In the genomic region with DNA sequence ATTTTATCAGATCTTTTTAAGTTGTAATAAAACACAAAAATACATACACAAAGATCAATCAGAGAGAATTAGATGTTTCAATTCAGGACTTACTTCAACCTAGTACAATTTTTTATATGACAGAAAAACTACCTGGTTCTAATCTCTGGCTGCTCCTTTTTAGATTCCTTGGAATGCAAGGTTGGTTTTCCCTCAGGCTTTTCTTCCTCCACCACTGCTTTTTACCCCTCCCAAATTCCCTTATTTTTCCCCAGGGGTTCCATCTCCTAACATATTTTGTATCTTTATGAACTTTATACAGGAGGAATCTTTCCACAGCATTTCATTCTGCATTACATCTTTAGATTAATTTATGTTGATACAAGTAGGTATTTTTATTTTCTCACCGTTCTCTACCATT, we compare ENCODE assay signal across 2 cellular contexts.
TF ChIP-seq lines count a peak whose summit lies in the region.

No MANE protein-coding gene starts in this region.

TF ChIP-seq in HEK293, 187 proteins besides CTCF, POLR2A, EP300 and RAD21 (continued from another document):
- TF ChIP-seq, protein P1, sequence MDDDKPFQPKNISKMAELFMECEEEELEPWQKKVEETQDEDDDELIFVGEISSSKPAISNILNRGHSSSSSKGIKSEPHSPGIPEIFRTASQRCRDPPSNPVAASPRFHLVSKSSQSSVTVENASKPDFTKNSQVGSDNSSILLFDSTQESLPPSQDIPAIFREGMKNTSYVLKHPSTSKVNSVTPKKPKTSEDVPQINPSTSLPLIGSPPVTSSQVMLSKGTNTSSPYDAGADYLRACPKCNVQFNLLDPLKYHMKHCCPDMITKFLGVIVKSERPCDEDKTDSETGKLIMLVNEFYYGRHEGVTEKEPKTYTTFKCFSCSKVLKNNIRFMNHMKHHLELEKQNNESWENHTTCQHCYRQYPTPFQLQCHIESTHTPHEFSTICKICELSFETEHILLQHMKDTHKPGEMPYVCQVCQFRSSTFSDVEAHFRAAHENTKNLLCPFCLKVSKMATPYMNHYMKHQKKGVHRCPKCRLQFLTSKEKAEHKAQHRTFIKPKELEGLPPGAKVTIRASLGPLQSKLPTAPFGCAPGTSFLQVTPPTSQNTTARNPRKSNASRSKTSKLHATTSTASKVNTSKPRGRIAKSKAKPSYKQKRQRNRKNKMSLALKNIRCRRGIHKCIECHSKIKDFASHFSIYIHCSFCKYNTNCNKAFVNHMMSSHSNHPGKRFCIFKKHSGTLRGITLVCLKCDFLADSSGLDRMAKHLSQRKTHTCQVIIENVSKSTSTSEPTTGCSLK (tag by site-specific recombination; IDR thresholded peaks at IDR 0.05): no peak

TF ChIP-seq in K562, 482 proteins besides CTCF, POLR2A, EP300 and RAD21 (continued from another document):
- TF ChIP-seq, protein P2, sequence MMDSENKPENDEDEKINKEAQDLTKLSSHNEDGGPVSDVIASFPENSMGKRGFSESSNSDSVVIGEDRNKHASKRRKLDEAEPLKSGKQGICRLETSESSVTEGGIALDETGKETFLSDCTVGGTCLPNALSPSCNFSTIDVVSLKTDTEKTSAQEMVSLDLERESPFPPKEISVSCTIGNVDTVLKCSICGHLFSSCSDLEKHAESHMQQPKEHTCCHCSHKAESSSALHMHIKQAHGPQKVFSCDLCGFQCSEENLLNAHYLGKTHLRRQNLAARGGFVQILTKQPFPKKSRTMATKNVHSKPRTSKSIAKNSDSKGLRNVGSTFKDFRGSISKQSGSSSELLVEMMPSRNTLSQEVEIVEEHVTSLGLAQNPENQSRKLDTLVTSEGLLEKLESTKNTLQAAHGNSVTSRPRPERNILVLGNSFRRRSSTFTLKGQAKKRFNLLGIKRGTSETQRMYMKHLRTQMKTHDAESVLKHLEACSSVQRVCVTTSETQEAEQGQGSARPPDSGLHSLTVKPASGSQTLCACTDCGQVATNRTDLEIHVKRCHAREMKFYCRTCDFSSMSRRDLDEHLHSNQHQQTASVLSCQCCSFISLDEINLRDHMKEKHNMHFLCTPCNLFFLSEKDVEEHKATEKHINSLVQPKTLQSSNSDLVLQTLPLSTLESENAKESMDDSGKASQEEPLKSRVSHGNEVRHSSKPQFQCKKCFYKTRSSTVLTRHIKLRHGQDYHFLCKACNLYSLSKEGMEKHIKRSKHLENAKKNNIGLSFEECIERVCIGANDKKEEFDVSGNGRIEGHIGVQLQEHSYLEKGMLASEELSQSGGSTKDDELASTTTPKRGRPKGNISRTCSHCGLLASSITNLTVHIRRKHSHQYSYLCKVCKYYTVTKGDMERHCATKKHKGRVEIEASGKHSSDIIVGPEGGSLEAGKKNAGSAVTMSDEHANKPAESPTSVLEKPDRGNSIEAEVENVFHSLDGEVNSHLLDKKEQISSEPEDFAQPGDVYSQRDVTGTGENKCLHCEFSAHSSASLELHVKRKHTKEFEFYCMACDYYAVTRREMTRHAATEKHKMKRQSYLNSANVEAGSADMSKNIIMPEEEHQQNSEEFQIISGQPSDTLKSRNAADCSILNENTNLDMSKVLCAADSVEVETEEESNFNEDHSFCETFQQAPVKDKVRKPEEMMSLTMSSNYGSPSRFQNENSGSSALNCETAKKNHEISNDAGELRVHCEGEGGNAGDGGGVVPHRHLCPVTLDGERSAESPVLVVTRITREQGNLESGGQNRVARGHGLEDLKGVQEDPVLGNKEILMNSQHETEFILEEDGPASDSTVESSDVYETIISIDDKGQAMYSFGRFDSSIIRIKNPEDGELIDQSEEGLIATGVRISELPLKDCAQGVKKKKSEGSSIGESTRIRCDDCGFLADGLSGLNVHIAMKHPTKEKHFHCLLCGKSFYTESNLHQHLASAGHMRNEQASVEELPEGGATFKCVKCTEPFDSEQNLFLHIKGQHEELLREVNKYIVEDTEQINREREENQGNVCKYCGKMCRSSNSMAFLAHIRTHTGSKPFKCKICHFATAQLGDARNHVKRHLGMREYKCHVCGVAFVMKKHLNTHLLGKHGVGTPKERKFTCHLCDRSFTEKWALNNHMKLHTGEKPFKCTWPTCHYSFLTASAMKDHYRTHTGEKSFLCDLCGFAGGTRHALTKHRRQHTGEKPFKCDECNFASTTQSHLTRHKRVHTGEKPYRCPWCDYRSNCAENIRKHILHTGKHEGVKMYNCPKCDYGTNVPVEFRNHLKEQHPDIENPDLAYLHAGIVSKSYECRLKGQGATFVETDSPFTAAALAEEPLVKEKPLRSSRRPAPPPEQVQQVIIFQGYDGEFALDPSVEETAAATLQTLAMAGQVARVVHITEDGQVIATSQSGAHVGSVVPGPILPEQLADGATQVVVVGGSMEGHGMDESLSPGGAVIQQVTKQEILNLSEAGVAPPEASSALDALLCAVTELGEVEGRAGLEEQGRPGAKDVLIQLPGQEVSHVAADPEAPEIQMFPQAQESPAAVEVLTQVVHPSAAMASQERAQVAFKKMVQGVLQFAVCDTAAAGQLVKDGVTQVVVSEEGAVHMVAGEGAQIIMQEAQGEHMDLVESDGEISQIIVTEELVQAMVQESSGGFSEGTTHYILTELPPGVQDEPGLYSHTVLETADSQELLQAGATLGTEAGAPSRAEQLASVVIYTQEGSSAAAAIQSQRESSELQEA (IDR thresholded peaks at IDR 0.05; ENCODE audit: low read depth): no peak
- 0 out of 2 replicates have a peak, but pooled peaks have one; percentile 47 for TF ChIP-seq TRIM28 (IDR thresholded peaks at IDR 0.05)
- TF ChIP-seq, protein P3, sequence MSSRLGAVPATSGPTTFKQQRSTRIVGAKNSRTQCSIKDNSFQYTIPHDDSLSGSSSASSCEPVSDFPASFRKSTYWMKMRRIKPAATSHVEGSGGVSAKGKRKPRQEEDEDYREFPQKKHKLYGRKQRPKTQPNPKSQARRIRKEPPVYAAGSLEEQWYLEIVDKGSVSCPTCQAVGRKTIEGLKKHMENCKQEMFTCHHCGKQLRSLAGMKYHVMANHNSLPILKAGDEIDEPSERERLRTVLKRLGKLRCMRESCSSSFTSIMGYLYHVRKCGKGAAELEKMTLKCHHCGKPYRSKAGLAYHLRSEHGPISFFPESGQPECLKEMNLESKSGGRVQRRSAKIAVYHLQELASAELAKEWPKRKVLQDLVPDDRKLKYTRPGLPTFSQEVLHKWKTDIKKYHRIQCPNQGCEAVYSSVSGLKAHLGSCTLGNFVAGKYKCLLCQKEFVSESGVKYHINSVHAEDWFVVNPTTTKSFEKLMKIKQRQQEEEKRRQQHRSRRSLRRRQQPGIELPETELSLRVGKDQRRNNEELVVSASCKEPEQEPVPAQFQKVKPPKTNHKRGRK (tag; IDR thresholded peaks at IDR 0.05): no peak
- no peak for TF ChIP-seq NR3C1 (CRISPR knock-in tag; IDR thresholded peaks at IDR 0.05)
- no peak for TF ChIP-seq RFX7 (CRISPR knock-in tag; IDR thresholded peaks at IDR 0.05)
- no peak for TF ChIP-seq KHSRP (IDR thresholded peaks at IDR 0.05)
- TF ChIP-seq CCAR2 (IDR thresholded peaks at IDR 0.05; ENCODE audit: low read depth, low read length): no peak
- TF ChIP-seq ZNF239 (CRISPR knock-in tag; IDR thresholded peaks at IDR 0.05): no peak
- TF ChIP-seq HDAC8 (tag; IDR thresholded peaks at IDR 0.05): no peak
- TF ChIP-seq RAD51 (IDR thresholded peaks at IDR 0.05; ENCODE audit: borderline replicate concordance, low read depth): no peak
